1 cellular context compared by ENCODE assay signal in the genomic region with DNA sequence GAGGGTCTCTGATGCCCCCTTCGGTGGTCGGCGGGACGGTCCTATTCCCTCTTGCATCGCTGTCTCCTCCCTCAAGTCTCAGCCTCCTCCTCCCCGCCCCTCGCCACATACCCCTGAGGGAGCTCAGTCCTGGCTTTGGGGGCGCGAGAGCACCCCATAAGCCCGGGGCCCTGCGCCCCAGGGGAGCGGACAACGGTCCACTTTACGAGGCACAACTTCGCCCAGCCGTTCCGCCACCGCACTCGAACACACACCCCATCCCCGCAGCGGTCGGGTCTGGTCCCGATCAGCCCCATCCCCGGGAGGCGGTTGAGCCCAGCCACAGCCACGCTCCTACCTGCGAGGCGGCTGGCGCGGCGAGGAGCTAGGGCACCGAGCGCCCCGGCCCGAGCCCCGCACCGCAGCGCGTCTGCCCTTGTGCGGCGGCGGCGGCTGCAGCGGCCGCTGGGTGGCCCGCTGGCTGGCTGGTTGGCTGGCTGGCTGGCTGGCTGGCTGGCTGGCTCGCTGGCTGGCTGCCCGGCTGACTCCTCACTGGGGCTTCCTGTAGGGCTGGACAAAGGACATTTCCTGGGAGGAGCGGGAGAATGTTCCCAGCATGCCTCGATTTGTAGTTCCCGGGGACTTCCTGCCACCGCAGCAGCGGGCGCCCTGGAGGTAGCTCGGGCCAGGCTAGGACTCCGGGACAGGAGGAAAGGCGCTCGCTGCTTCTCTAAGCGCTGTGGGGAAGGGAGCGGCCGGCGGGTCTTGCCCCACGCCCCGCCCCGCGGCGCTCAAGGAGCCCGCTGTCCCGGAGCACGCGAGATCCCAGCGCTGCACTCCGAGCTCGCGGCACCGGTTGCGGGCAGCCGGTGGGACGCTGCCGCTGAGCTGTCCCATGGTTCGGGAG.
A peak's percentile ranks its signal among the peaks of the same experiment; 100 is the strongest.
TF ChIP-seq lines count a peak whose summit lies in the region.

Gene ZNF697, minus strand, starts transcription at position 533 of the 886 bp plus-strand sequence. CDS start 22,166 bp downstream, outside the sequence.

TF ChIP-seq in HepG2, 621 proteins besides CTCF, POLR2A, EP300 and RAD21 (continued from another document and continues in another):
- no peak for TF ChIP-seq AKNA (CRISPR knock-in tag; IDR thresholded peaks at IDR 0.05; ENCODE audit: borderline replicate concordance)
- TF ChIP-seq HNF1B (CRISPR knock-in tag; IDR thresholded peaks at IDR 0.05): 0 out of 2 replicates have a peak, but pooled peaks have one; percentile 56
- 0 out of 2 replicates have a peak, but pooled peaks have one; percentile 36 for TF ChIP-seq RXRB (CRISPR knock-in tag; IDR thresholded peaks at IDR 0.05; ENCODE audit: borderline replicate concordance)
- TF ChIP-seq ZNF142 (CRISPR knock-in tag; IDR thresholded peaks at IDR 0.05): peak; percentile 80; the same call in 1 of the 2 replicates
- no peak for TF ChIP-seq ZFP90 (CRISPR knock-in tag; IDR thresholded peaks at IDR 0.05; ENCODE audit: borderline replicate concordance)
- TF ChIP-seq DRAP1 (CRISPR knock-in tag; IDR thresholded peaks at IDR 0.05): peak; percentile 67; the same call in 1 of the 2 replicates
- TF ChIP-seq ZNF781 (CRISPR knock-in tag; IDR thresholded peaks at IDR 0.05; ENCODE audit: borderline replicate concordance, not compliant biosample characterization): no peak
- no peak for TF ChIP-seq ZNF205 (CRISPR knock-in tag; IDR thresholded peaks at IDR 0.05)
- TF ChIP-seq DMAP1 (CRISPR knock-in tag; IDR thresholded peaks at IDR 0.05): peak; percentile 67; the same call in 1 of the 2 replicates
- peak; percentile 88 for TF ChIP-seq ZMYM4 (CRISPR knock-in tag; IDR thresholded peaks at IDR 0.05)
- peak; percentile 38; the same call in 1 of the 2 replicates for TF ChIP-seq KDM2A (CRISPR knock-in tag; IDR thresholded peaks at IDR 0.05; ENCODE audit: borderline replicate concordance, low read depth)
- peak; percentile 74; the same call in 1 of the 2 replicates for TF ChIP-seq PHF20 (CRISPR knock-in tag; IDR thresholded peaks at IDR 0.05)
- TF ChIP-seq RBFOX2 (IDR thresholded peaks at IDR 0.05; ENCODE audit: low read depth, low read length): peak; percentile 85
- TF ChIP-seq SMYD3 (CRISPR knock-in tag; IDR thresholded peaks at IDR 0.05): no peak
- no peak for TF ChIP-seq SIN3B (IDR thresholded peaks at IDR 0.05; ENCODE audit: low read length)
- TF ChIP-seq MXD4 (CRISPR knock-in tag; IDR thresholded peaks at IDR 0.05): no peak
- TF ChIP-seq, protein P1, sequence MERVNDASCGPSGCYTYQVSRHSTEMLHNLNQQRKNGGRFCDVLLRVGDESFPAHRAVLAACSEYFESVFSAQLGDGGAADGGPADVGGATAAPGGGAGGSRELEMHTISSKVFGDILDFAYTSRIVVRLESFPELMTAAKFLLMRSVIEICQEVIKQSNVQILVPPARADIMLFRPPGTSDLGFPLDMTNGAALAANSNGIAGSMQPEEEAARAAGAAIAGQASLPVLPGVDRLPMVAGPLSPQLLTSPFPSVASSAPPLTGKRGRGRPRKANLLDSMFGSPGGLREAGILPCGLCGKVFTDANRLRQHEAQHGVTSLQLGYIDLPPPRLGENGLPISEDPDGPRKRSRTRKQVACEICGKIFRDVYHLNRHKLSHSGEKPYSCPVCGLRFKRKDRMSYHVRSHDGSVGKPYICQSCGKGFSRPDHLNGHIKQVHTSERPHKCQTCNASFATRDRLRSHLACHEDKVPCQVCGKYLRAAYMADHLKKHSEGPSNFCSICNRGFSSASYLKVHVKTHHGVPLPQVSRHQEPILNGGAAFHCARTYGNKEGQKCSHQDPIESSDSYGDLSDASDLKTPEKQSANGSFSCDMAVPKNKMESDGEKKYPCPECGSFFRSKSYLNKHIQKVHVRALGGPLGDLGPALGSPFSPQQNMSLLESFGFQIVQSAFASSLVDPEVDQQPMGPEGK (CRISPR knock-in tag; IDR thresholded peaks at IDR 0.05): peak; percentile 18; the same call in 1 of the 2 replicates
- 0 out of 2 replicates have a peak, but pooled peaks have one; percentile 65 for TF ChIP-seq HMG20B (CRISPR knock-in tag; conservative IDR thresholded peaks at IDR 0.05)
- TF ChIP-seq ESRRA (CRISPR knock-in tag; IDR thresholded peaks at IDR 0.05; ENCODE audit: low read depth): 0 out of 2 replicates have a peak, but pooled peaks have one; percentile 14
- TF ChIP-seq ZNF407 (CRISPR knock-in tag; IDR thresholded peaks at IDR 0.05; ENCODE audit: not compliant biosample characterization): peak; percentile 59
